ENCODE assay signal across 18 cellular contexts in the genomic region with DNA sequence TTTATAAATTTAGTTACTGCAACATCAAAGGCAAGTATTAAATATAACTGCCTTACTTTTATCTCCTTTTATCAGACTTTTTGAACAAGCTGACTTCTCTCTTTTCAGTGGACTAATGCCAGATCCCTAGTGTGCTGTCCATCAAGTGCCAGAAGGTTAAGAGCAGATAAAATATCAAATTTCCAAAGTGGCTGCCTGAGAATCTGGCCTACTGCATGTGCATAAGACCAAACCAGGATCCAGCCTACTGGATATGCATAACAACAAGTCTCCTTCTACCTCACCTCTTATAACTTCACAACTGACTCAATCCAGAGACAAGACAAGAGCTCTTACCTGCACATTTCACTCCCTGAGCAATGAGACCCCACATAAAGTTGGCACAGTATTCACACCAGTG. TPM values are rescaled to one million over a fixed set of nuclear protein-coding genes. Genes with fewer than 3 reads are reported as not detected.
"Had no signal": no experiment of that assay in that cellular context is flagged by ENCODE, and none has a peak within 500 bp of the region (broad histone marks: within the 10 kb centered on the region; RNA-seq: fewer than 3 reads in every experiment).

No MANE protein-coding gene starts in this region.

- H3K9me3 ChIP-seq: adrenal gland, left ventricle myocardium inferior, psoas muscle, right lobe of liver, transverse colon had no signal

- H3K9me3 Mint-ChIP-seq: activated CD4-positive, alpha-beta memory T cell treated with anti-CD3 and anti-CD28 coated beads for 36 hours; activated T-helper 2 cell treated with anti-CD3 and anti-CD28 coated beads, Interferon-gamma antibody, Interleukin-2, Interleukin-4, amounts not matched to agents 10 μg/mL and 5 μg/mL and 100 μg/mL, durations not matched to agents 14 hours and 24 hours and 36 hours had no signal

- H3K27me3 ChIP-seq: adrenal gland, right lobe of liver, transverse colon had no signal

- H3K27me3 Mint-ChIP-seq: activated CD4-positive, alpha-beta T cell treated with anti-CD3 and anti-CD28 coated beads for 36 hours; activated CD8-positive, alpha-beta memory T cell treated with anti-CD3 and anti-CD28 coated beads, Interleukin-2, amount 10 ng/mL, durations not matched to agents 7 days and 5 days had no signal

- H3K4me1 Mint-ChIP-seq: activated CD4-positive, alpha-beta T cell treated with anti-CD3 and anti-CD28 coated beads for 36 hours; activated CD8-positive, alpha-beta memory T cell treated with anti-CD3 and anti-CD28 coated beads, Interleukin-2, amount 10 ng/mL, durations not matched to agents 7 days and 5 days had no signal

- DNase-seq: activated CD4-positive, alpha-beta memory T cell treated with anti-CD3 and anti-CD28 coated beads for 36 hours; activated CD4-positive, alpha-beta T cell treated with anti-CD3 and anti-CD28 coated beads for 36 hours; activated CD8-positive, alpha-beta memory T cell treated with anti-CD3 and anti-CD28 coated beads, Interleukin-2, amount 10 ng/mL, durations not matched to agents 7 days and 5 days; activated naive CD4-positive, alpha-beta T cell treated with anti-CD3 and anti-CD28 coated beads, Interleukin-2, amount 50 U/mL, for 16 hours; activated T-cell treated with anti-CD3 and anti-CD28 coated beads, Interleukin-2, amount 50 U/mL, for 1 hour; adrenal gland; caudate nucleus; hypothalamus; kidney; left ventricle myocardium inferior; psoas muscle; right lobe of liver; stimulated activated naive CD8-positive, alpha-beta T cell treated with anti-CD3 and anti-CD28 coated beads, Interleukin-15, Interleukin-2, amounts not matched to agents 100 U/mL and 50 U/mL, for 24 hours; transverse colon had no signal

- H3K36me3 Mint-ChIP-seq: activated CD4-positive, alpha-beta memory T cell treated with anti-CD3 and anti-CD28 coated beads for 36 hours; activated CD8-positive, alpha-beta memory T cell treated with anti-CD3 and anti-CD28 coated beads, Interleukin-2, amount 10 ng/mL, durations not matched to agents 7 days and 5 days had no signal

- H3K4me3 Mint-ChIP-seq: activated CD4-positive, alpha-beta memory T cell treated with anti-CD3 and anti-CD28 coated beads for 36 hours; activated CD4-positive, alpha-beta T cell treated with anti-CD3 and anti-CD28 coated beads for 36 hours; activated CD8-positive, alpha-beta memory T cell treated with anti-CD3 and anti-CD28 coated beads, Interleukin-2, amount 10 ng/mL, durations not matched to agents 7 days and 5 days; neural crest cell had no signal

- H3K27ac Mint-ChIP-seq: activated CD4-positive, alpha-beta memory T cell treated with anti-CD3 and anti-CD28 coated beads for 36 hours; activated CD4-positive, alpha-beta T cell treated with anti-CD3 and anti-CD28 coated beads for 36 hours; activated CD8-positive, alpha-beta memory T cell treated with anti-CD3 and anti-CD28 coated beads, Interleukin-2, amount 10 ng/mL, durations not matched to agents 7 days and 5 days; activated T-helper 2 cell treated with anti-CD3 and anti-CD28 coated beads, Interferon-gamma antibody, Interleukin-2, Interleukin-4, amounts not matched to agents 10 μg/mL and 5 μg/mL and 100 μg/mL, durations not matched to agents 14 hours and 24 hours and 36 hours had no signal

- H3K27ac ChIP-seq: adrenal gland, left ventricle myocardium inferior, psoas muscle, right lobe of liver, transverse colon had no signal

- H3K4me3 ChIP-seq: adrenal gland, left ventricle myocardium inferior, psoas muscle, right lobe of liver, smooth muscle cell, transverse colon had no signal

- H3K4me2 ChIP-seq: smooth muscle cell had no signal

- H3K4me1 ChIP-seq: psoas muscle, right lobe of liver had no signal

- H3K36me3 ChIP-seq: adrenal gland, right lobe of liver, transverse colon had no signal

- ATAC-seq: activated CD4-positive, alpha-beta T cell treated with anti-CD3 and anti-CD28 coated beads for 36 hours; activated CD8-positive, alpha-beta memory T cell treated with anti-CD3 and anti-CD28 coated beads, Interleukin-2, amount 10 ng/mL, durations not matched to agents 7 days and 5 days; psoas muscle; right lobe of liver; stimulated activated naive CD8-positive, alpha-beta T cell treated with anti-CD3 and anti-CD28 coated beads, Interleukin-15, Interleukin-2, amounts not matched to agents 100 U/mL and 50 U/mL, for 24 hours had no signal

RNA-seq across cellular contexts. Expression of gene CHRNA1, which starts 59.8 kb away (rescaled TPM):
- total RNA-seq: activated CD4-positive, alpha-beta memory T cell treated with anti-CD3 and anti-CD28 coated beads for 36 hours; activated CD4-positive, alpha-beta T cell treated with anti-CD3 and anti-CD28 coated beads for 36 hours; activated CD8-positive, alpha-beta memory T cell treated with anti-CD3 and anti-CD28 coated beads, Interleukin-2, amount 10 ng/mL, durations not matched to agents 7 days and 5 days; activated T-helper 2 cell treated with anti-CD3 and anti-CD28 coated beads, Interferon-gamma antibody, Interleukin-2, Interleukin-4, amounts not matched to agents 10 μg/mL and 5 μg/mL and 100 μg/mL, durations not matched to agents 14 hours and 24 hours and 36 hours; kidney; neural crest cell; osteoblast had no signal
- polyA plus RNA-seq: adrenal gland had no signal
